ENCODE assay signal across 18 cellular contexts in the genomic region with DNA sequence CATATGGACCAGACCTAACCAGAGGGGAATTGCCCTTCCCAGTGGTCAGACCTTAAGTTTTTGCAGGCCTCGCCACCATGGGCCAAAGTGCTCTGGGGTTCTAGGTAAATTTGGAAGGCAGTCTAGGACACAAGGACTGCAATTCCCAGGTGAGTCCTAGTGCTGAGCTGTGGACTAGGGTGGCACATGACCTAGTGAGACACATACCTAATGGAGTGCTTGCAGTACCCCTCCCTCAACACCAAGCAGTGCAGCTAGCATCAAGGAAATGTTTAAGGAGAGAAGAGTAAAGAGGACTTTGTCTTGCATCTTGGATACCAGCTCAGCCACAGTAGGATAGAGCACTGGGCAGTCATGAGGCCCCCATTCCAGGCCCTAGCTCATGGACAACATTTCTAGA.
DNase-seq lines count a peak whose midpoint lies in the region; ATAC-seq, FAIRE-seq and TF ChIP-seq lines count a peak whose summit lies in the region.
"Had no signal": no experiment of that assay in that cellular context is flagged by ENCODE, and none has a peak within 500 bp of the region (broad histone marks: within the 10 kb centered on the region; RNA-seq: fewer than 3 reads in every experiment).

No MANE protein-coding gene starts in this region.

- H3K4ac ChIP-seq in mesendoderm (ENCODE audit: low read depth, low read length): no peak overlapping the region

- no peak overlapping the region for H2AK5ac ChIP-seq in mesendoderm (ENCODE audit: low read length)

- H3K79me2 ChIP-seq in HCT116 (ENCODE audit: insufficient read depth, low read length): no peaks in the 10 kb centered on the region
- no peaks in the 10 kb centered on the region for H3K79me2 ChIP-seq in GM12878 (ENCODE audit: control insufficient read depth, insufficient read depth, low read length)
- no peaks in the 10 kb centered on the region for H3K79me2 ChIP-seq in mesendoderm (ENCODE audit: control insufficient read depth, insufficient read depth, low read length)

- SMC1A ChIA-PET in GM12878 (lab: Charles Lee; ENCODE audit: uncharacterized antibody, unreplicated experiment): interaction anchor here (0.6 to 1.9 kb wide), 2 partner anchors 11 to 335 kb away, joined by 5 read pairs; no protein-coding TSS in a partner anchor

- no peaks in the 10 kb centered on the region for H3K79me1 ChIP-seq in mesendoderm (ENCODE audit: low read length)

- CTCF ChIA-PET in A549 (lab: Yijun Ruan, JAX): interaction anchor here (0.5 to 0.9 kb wide), 2 partner anchors 8 to 93 kb away, joined by 3 to 4 read pairs; no protein-coding TSS in a partner anchor
- CTCF ChIA-PET in HCT116 (lab: Charles Lee): interaction anchor here (1.1 kb wide), 1 partner anchor 16 kb away, joined by 3 read pairs; no protein-coding TSS in a partner anchor
- CTCF ChIA-PET in GM12878 (lab: Yijun Ruan, JAX): interaction anchor here (1.6 to 1.8 kb wide), 2 partner anchors 16 to 214 kb away, joined by 4 to 5 read pairs; no protein-coding TSS in a partner anchor

- DNase-seq in A549 (ENCODE audit: low read depth in 1 of 2, low spot score in 1 of 2) (no peak), HCT116 (ENCODE audit: low read depth, low spot score) (no peak), GM12878 (ENCODE audit: low read depth, low spot score) (no peak), mesendoderm (peak; percentile 5), iPS-NIHi11 (ENCODE audit: low spot score) (no peak)
- DNase-seq: 8988T; Calu3; CD8-positive, alpha-beta T cell; DMS79 treated with DMSO at 0.1 percent for 48 hours; GF-D8; GM23248; IMR-90; KBM-7 had no signal

- no peaks in the 10 kb centered on the region for H3K27me3 ChIP-seq in HCT116 (ENCODE audit: insufficient read depth, low read length)
- H3K27me3 ChIP-seq in GM12878 (replicated peaks in 1 of 2; ENCODE audit: control insufficient read depth in 2 of 2, insufficient read depth in 2 of 2, low read length in 1 of 2): no peaks in the 10 kb centered on the region
- H3K27me3 ChIP-seq in mesendoderm (ENCODE audit: insufficient read depth, low read length, poor library complexity): no peaks in the 10 kb centered on the region

- no peak overlapping the region for H2BK15ac ChIP-seq in mesendoderm (replicated peaks; ENCODE audit: low read depth)

- no peaks in the 10 kb centered on the region for H3K9me3 ChIP-seq in A549
- no peaks in the 10 kb centered on the region for H3K9me3 ChIP-seq in HCT116 (ENCODE audit: control insufficient read depth in 1 of 2, insufficient read depth in 1 of 2, low read depth in 1 of 2, low read length in 2 of 2)
- H3K9me3 ChIP-seq in GM12878 (replicated peaks; ENCODE audit: control insufficient read depth, insufficient read depth, low read length): no peaks in the 10 kb centered on the region; the same call in 2 of the 3 replicates

- TF ChIP-seq EP300 in A549 (IDR thresholded peaks at IDR 0.05): no peak
- TF ChIP-seq EP300 in GM12878 (IDR thresholded peaks at IDR 0.05; ENCODE audit: borderline replicate concordance in 1 of 2, control insufficient read depth in 1 of 2, low read depth in 2 of 2, low read length in 2 of 2): no peak

- ATAC-seq in A549: peak; percentile 30 to 64; a peak in 3 of 6 replicates
- peak; percentile 50; the same call in 1 of the 2 replicates for ATAC-seq in HCT116
- ATAC-seq in GM12878: peak; percentile 29; the same call in 1 of the 3 replicates
- no peak for ATAC-seq in HG03521 (IDR thresholded peaks at IDR 0.05; ENCODE audit: unreplicated experiment)
- ATAC-seq in GM19328 (IDR thresholded peaks at IDR 0.05; ENCODE audit: unreplicated experiment): no peak
- ATAC-seq: CD8-positive, alpha-beta T cell had no signal

- BruUV-seq in HCT116 (replicated peaks; lab: Mats Ljungman, UMichigan) (no TSS peak), GM12878 (replicated peaks; lab: Mats Ljungman, UMichigan) (no TSS peak)

- TF ChIP-seq POLR2A in A549 (IDR thresholded peaks at IDR 0.05; ENCODE audit: low read length) (no peak), HCT116 (IDR thresholded peaks at IDR 0.05; ENCODE audit: borderline replicate concordance, extremely low read depth, insufficient read depth, insufficient read length) (no peak), GM12878 (IDR thresholded peaks at IDR 0.05; ENCODE audit: low read depth, low read length) (no peak)

- WGBS in A549 (ENCODE audit: missing lambda C conversion rate): no CpG with 5 or more reads among the region's 1 CpG
- WGBS in GM12878 (ENCODE audit: insufficient coverage, insufficient replicate concordance, low lambda C conversion rate, missing lambda C conversion rate): 44% methylated on average over 1 of the region's 1 CpG
- WGBS in mesendoderm (ENCODE audit: extremely low coverage, insufficient coverage, low lambda C conversion rate): no CpG with 5 or more reads among the region's 1 CpG

- no peak overlapping the region for H4K8ac ChIP-seq in mesendoderm (ENCODE audit: low read depth, low read length)

- H3K27ac ChIP-seq in A549 (no peak overlapping the region), HCT116 (ENCODE audit: low read depth, low read length) (no peak overlapping the region), GM12878 (ENCODE audit: control insufficient read depth, insufficient read depth) (no peak overlapping the region), mesendoderm (ENCODE audit: low read depth, low read length) (no peak overlapping the region)
- H3K27ac ChIP-seq: BLaER1 treated with 17β-estradiol and CSF1 and Interleukin-3, amounts not matched to agents 10 nM and 100 nM; GM23248 had no signal

- H3K23ac ChIP-seq in mesendoderm (ENCODE audit: low read length): no peak overlapping the region

- H4K20me1 ChIP-seq in HCT116 (ENCODE audit: insufficient read depth): no peaks in the 10 kb centered on the region
- no peaks in the 10 kb centered on the region for H4K20me1 ChIP-seq in GM12878 (ENCODE audit: control insufficient read depth, insufficient read depth)
- H4K20me1 ChIP-seq: BLaER1 treated with 17β-estradiol and CSF1 and Interleukin-3, amounts not matched to agents 10 nM and 100 nM had no signal

- no peak overlapping the region for H3K9ac ChIP-seq in HCT116 (ENCODE audit: low read length)
- H3K9ac ChIP-seq in GM12878 (ENCODE audit: control insufficient read depth, insufficient read depth, low read length): no peak overlapping the region
- no peak overlapping the region for H3K9ac ChIP-seq in mesendoderm (ENCODE audit: low read length)
- H3K9ac ChIP-seq: BLaER1 treated with 17β-estradiol and CSF1 and Interleukin-3, amounts not matched to agents 10 nM and 100 nM; GM23248 had no signal

- H3K4me2 ChIP-seq in A549: no peak overlapping the region
- H3K4me2 ChIP-seq in HCT116 (ENCODE audit: low read length): no peak overlapping the region
- no peak overlapping the region for H3K4me2 ChIP-seq in GM12878 (ENCODE audit: control insufficient read depth, insufficient read depth)
- no peak overlapping the region for H3K4me2 ChIP-seq in mesendoderm (ENCODE audit: low read length)
- H3K4me2 ChIP-seq: BLaER1 treated with 17β-estradiol and CSF1 and Interleukin-3, amounts not matched to agents 10 nM and 100 nM had no signal

- no peaks in the 10 kb centered on the region for H3K36me3 ChIP-seq in HCT116 (ENCODE audit: control insufficient read depth in 1 of 2, insufficient read depth in 2 of 2, low read length in 2 of 2)
- no peaks in the 10 kb centered on the region for H3K36me3 ChIP-seq in GM12878 (ENCODE audit: control insufficient read depth in 2 of 2, insufficient read depth in 2 of 2, low read length in 1 of 2)
- no peaks in the 10 kb centered on the region for H3K36me3 ChIP-seq in mesendoderm (ENCODE audit: control insufficient read depth, insufficient read depth, low read length)

- POLR2A ChIA-PET in A549 (lab: Yijun Ruan, JAX) (no interaction called here), HCT116 (lab: Charles Lee) (no interaction called here), GM12878 (lab: Charles Lee) (no interaction called here)

- H3K4me3 ChIP-seq in A549: no peak overlapping the region
- H3K4me3 ChIP-seq in HCT116 (replicated peaks in 1 of 2; ENCODE audit: low read depth in 1 of 2, low read length in 2 of 2): no peak overlapping the region
- H3K4me3 ChIP-seq in GM12878: no peak overlapping the region
- no peak overlapping the region for H3K4me3 ChIP-seq in mesendoderm (ENCODE audit: low read length)
- H3K4me3 ChIP-seq: BLaER1 treated with 17β-estradiol and CSF1 and Interleukin-3, amounts not matched to agents 10 nM and 100 nM; GM23248 had no signal

- no peak overlapping the region for H2BK5ac ChIP-seq in mesendoderm (ENCODE audit: low read length)

- no peak for TF ChIP-seq CTCF in A549 (IDR thresholded peaks at IDR 0.05)
- no peak for TF ChIP-seq CTCF in HCT116 (IDR thresholded peaks at IDR 0.05 in 2 of 3, conservative IDR thresholded peaks at IDR 0.05 in 1 of 3; ENCODE audit: borderline replicate concordance in 1 of 3, insufficient read depth in 1 of 3, low read depth in 2 of 3, low read length in 2 of 3)
- no peak for TF ChIP-seq CTCF in GM12878 (IDR thresholded peaks at IDR 0.05 in 2 of 3, conservative IDR thresholded peaks at IDR 0.05 in 1 of 3; ENCODE audit: control insufficient read depth in 2 of 3, extremely low read depth in 1 of 3, insufficient read depth in 1 of 3, low read depth in 3 of 3, low read length in 3 of 3)

- no peak overlapping the region for H3K56ac ChIP-seq in mesendoderm (ENCODE audit: low read length)

- no peak overlapping the region for H4K5ac ChIP-seq in mesendoderm (ENCODE audit: low read length)

- no peak overlapping the region for H2AFZ ChIP-seq in HCT116 (ENCODE audit: low read depth, low read length, poor library complexity, severe bottlenecking)
- H2AFZ ChIP-seq in GM12878 (ENCODE audit: control insufficient read depth, low read depth, low read length): no peak overlapping the region
- H2AFZ ChIP-seq: GM23248 had no signal

- TF ChIP-seq RAD21 in A549 (conservative IDR thresholded peaks at IDR 0.05 in 1 of 2, IDR thresholded peaks at IDR 0.05 in 1 of 2): no peak
- TF ChIP-seq RAD21 in HCT116 (IDR thresholded peaks at IDR 0.05; ENCODE audit: low read depth): no peak
- TF ChIP-seq RAD21 in GM12878 (IDR thresholded peaks at IDR 0.05; ENCODE audit: insufficient read depth, low read depth, low read length): no peak

- H3K18ac ChIP-seq in mesendoderm (ENCODE audit: low read length): no peak overlapping the region

- H3K4me1 ChIP-seq in A549: no peaks in the 10 kb centered on the region
- H3K4me1 ChIP-seq in HCT116 (ENCODE audit: control insufficient read depth in 1 of 2, insufficient read depth in 2 of 2, low read length in 2 of 2): no peaks in the 10 kb centered on the region
- no peaks in the 10 kb centered on the region for H3K4me1 ChIP-seq in GM12878 (ENCODE audit: control insufficient read depth, insufficient read depth, low read length)
- no peaks in the 10 kb centered on the region for H3K4me1 ChIP-seq in mesendoderm (ENCODE audit: control insufficient read depth, low read depth, low read length)
- H3K4me1 ChIP-seq: BLaER1 treated with 17β-estradiol and CSF1 and Interleukin-3, amounts not matched to agents 10 nM and 100 nM had no signal

- intact Hi-C loops in HCT116 (cut with micrococcal nuclease): no loop called here
- intact Hi-C loops in GM12878 (cut with micrococcal nuclease; ENCODE audit: unreplicated experiment): no loop called here

- H3K9me2 ChIP-seq in HCT116 (ENCODE audit: insufficient read depth): no peaks in the 10 kb centered on the region

- RAD21 ChIA-PET in HCT116 (lab: Charles Lee; ENCODE audit: low non-redundant PET in 1 of 2, low total read pairs in 2 of 2, uncharacterized antibody in 2 of 2, unreplicated experiment in 2 of 2) (no interaction called here), GM12878 (lab: Charles Lee; ENCODE audit: unreplicated experiment) (no interaction called here)

- FAIRE-seq in A549 (lab: Jason Lieb, UNC) (no peak), GM12878 (lab: Jason Lieb, UNC) (no peak)
- FAIRE-seq: H54, HTR-8/SVneo had no signal

- no peak overlapping the region for H2BK120ac ChIP-seq in mesendoderm (ENCODE audit: low read depth, low read length)

- in situ Hi-C loops in GM12878 (cut with MboI): no loop called here

Comparison
In these comparisons a context has a peak if more than half of its experiments do, and no peak if none do; other contexts are left out.
1. ATAC-seq: peak in A549 (2 of 2), HCT116 (single experiment) and GM12878 (single experiment); none in HG03521 (single experiment) and GM19328 (single experiment).